In the genomic region with DNA sequence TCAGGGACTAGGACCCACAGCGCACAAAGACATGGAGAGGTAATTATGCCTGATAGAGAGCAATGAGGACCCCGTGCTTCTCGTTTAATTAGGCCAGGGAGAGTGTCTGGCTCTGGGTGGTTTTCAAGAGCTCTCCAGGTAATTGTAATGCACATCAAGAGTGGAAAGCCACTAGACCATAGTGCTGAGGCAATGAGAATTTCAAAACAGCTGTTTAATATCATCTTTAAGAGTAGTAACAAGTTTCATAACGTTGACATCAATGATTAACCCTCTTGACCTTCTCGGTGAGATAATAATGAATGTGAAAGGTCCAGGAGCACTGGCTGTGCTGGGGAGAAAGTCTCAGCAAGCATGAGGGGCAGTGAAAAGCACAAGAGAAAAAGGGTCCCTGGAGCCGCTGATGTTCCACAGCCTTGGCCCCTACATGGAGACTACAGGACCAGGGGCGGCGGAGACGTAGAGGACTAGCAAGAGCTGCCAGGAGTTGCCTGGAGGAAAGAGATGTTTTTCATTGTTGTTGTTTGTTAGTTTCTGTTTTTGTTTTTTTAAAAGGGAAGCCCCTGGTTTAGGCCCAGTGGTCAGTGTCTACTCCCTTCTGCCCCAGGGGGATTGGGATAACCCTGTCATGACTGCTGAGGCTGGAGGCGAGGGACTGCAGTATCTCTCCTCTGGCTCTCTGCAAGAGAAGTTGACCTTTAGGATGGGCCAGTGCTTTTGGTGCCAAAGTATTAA, we compare ENCODE assay signal across 14 cellular contexts. TPM values are rescaled to one million over a fixed set of nuclear protein-coding genes. Genes with fewer than 3 reads are reported as not detected.
A peak's percentile ranks its signal among the peaks of the same experiment; 100 is the strongest.
DNase-seq lines count a peak whose midpoint lies in the region; ATAC-seq and TF ChIP-seq lines count a peak whose summit lies in the region.
"Had no signal": no experiment of that assay in that cellular context is flagged by ENCODE, and none has a peak within 500 bp of the region (broad histone marks: within the 10 kb centered on the region; RNA-seq: fewer than 3 reads in every experiment).

No MANE protein-coding gene starts in this region.

- no peak for DNase-seq in stimulated activated naive CD8-positive, alpha-beta T cell treated with anti-CD3 and anti-CD28 coated beads, Interleukin-15, amount 100 ng/mL, for 72 hours
- DNase-seq in fibroblast of villous mesenchyme (ENCODE audit: low read depth), result peak; percentile 21
- DNase-seq in endothelial cell (ENCODE audit: low spot score), result no peak
- DNase-seq in endodermal cell, result no peak
- no peak for DNase-seq in NCI-H226
- DNase-seq: activated CD4-positive, alpha-beta T cell treated with anti-CD3 and anti-CD28 coated beads, Interleukin-2, amount 50 U/mL, for 4 hours; activated gamma-delta T cell treated with Interleukin-2 at 50 U/mL for 16 hours; MM.1S had no signal

- ATAC-seq in stimulated activated naive CD8-positive, alpha-beta T cell treated with anti-CD3 and anti-CD28 coated beads, Interleukin-15, amount 100 ng/mL, for 72 hours, result no peak
- ATAC-seq in HG03571 (IDR thresholded peaks at IDR 0.05; ENCODE audit: unreplicated experiment) (peak; percentile 45), HG02970 (IDR thresholded peaks at IDR 0.05; ENCODE audit: low FRiP score, unreplicated experiment) (no peak)

- H3K4me1 ChIP-seq in endodermal cell (ENCODE audit: control insufficient read depth, insufficient read depth, low read length), result no peaks in the 10 kb centered on the region
- H3K4me1 ChIP-seq: suprapubic skin had no signal

- H3K27ac Mint-ChIP-seq in stimulated activated naive CD8-positive, alpha-beta T cell treated with anti-CD3 and anti-CD28 coated beads, Interleukin-15, Interleukin-2, amounts not matched to agents 100 ng/mL and 50 ng/mL, for 24 hours, result peak overlapping the region; percentile 33
- H3K27ac Mint-ChIP-seq in stimulated activated naive CD8-positive, alpha-beta T cell treated with anti-CD3 and anti-CD28 coated beads, Interleukin-15, amount 100 ng/mL, for 72 hours, result no peak overlapping the region
- no peak overlapping the region for H3K27ac Mint-ChIP-seq in endothelial cell (ENCODE audit: unreplicated experiment)
- no peak overlapping the region for H3K27ac Mint-ChIP-seq in endodermal cell
- H3K27ac Mint-ChIP-seq: T-helper 1 cell treated with Interleukin-12 subunit alpha and Interleukin-12 subunit beta and Interleukin-4 antibody, amounts not matched to agents 30 μg/mL and 1 μg/mL, for 36 hours had no signal

- no peak overlapping the region for H3K9ac ChIP-seq in endodermal cell (ENCODE audit: extremely low read depth, low read length, poor library complexity, severe bottlenecking)

- no peak overlapping the region for H3K4me3 Mint-ChIP-seq in stimulated activated naive CD8-positive, alpha-beta T cell treated with anti-CD3 and anti-CD28 coated beads, Interleukin-15, Interleukin-2, amounts not matched to agents 100 ng/mL and 50 ng/mL, for 24 hours
- no peak overlapping the region for H3K4me3 Mint-ChIP-seq in stimulated activated naive CD8-positive, alpha-beta T cell treated with anti-CD3 and anti-CD28 coated beads, Interleukin-15, amount 100 ng/mL, for 72 hours
- H3K4me3 Mint-ChIP-seq in endothelial cell (ENCODE audit: unreplicated experiment) (no peak overlapping the region), endodermal cell (no peak overlapping the region)
- H3K4me3 Mint-ChIP-seq: T-helper 1 cell treated with Interleukin-12 subunit alpha and Interleukin-12 subunit beta and Interleukin-4 antibody, amounts not matched to agents 30 μg/mL and 1 μg/mL, for 36 hours had no signal

- H3K36me3 Mint-ChIP-seq in stimulated activated naive CD8-positive, alpha-beta T cell treated with anti-CD3 and anti-CD28 coated beads, Interleukin-15, Interleukin-2, amounts not matched to agents 100 ng/mL and 50 ng/mL, for 24 hours (ENCODE audit: low read depth), result no peaks in the 10 kb centered on the region
- H3K36me3 Mint-ChIP-seq in endothelial cell (ENCODE audit: low read depth, unreplicated experiment) (no peaks in the 10 kb centered on the region), endodermal cell (ENCODE audit: low read depth) (no peaks in the 10 kb centered on the region)

- no peaks in the 10 kb centered on the region for H3K9me3 ChIP-seq in endodermal cell (ENCODE audit: control insufficient read depth, low read length)
- H3K9me3 ChIP-seq: esophagus muscularis mucosa, suprapubic skin had no signal

- H3K4me3 ChIP-seq in fibroblast of villous mesenchyme (ENCODE audit: low read depth, low read length) (no peak overlapping the region), endodermal cell (ENCODE audit: low read length) (no peak overlapping the region)
- H3K4me3 ChIP-seq: esophagus muscularis mucosa, suprapubic skin had no signal

- no peaks in the 10 kb centered on the region for H3K27me3 ChIP-seq in endodermal cell (ENCODE audit: control insufficient read depth, insufficient read depth, low read length, poor library complexity, severe bottlenecking)
- H3K27me3 ChIP-seq: esophagus muscularis mucosa, suprapubic skin had no signal

- no peaks in the 10 kb centered on the region for H3K27me3 Mint-ChIP-seq in stimulated activated naive CD8-positive, alpha-beta T cell treated with anti-CD3 and anti-CD28 coated beads, Interleukin-15, Interleukin-2, amounts not matched to agents 100 ng/mL and 50 ng/mL, for 24 hours
- no peaks in the 10 kb centered on the region for H3K27me3 Mint-ChIP-seq in stimulated activated naive CD8-positive, alpha-beta T cell treated with anti-CD3 and anti-CD28 coated beads, Interleukin-15, amount 100 ng/mL, for 72 hours
- no peaks in the 10 kb centered on the region for H3K27me3 Mint-ChIP-seq in endothelial cell (ENCODE audit: unreplicated experiment)
- H3K27me3 Mint-ChIP-seq in endodermal cell (ENCODE audit: insufficient read depth), result no peaks in the 10 kb centered on the region

- WGBS in endodermal cell (ENCODE audit: insufficient coverage in 1 of 2, insufficient read length in 1 of 2), 2 experiments, result 96 to 100% methylated on average over 1 to 10 of the region's 10 CpGs

- no peak overlapping the region for H3K27ac ChIP-seq in endodermal cell (ENCODE audit: low read depth, low read length)
- H3K27ac ChIP-seq: esophagus muscularis mucosa, suprapubic skin had no signal

- H3K36me3 ChIP-seq in endodermal cell (ENCODE audit: control insufficient read depth, insufficient read depth, low read length), result no peaks in the 10 kb centered on the region
- H3K36me3 ChIP-seq: esophagus muscularis mucosa, suprapubic skin had no signal

- TF ChIP-seq CTCF in fibroblast of villous mesenchyme (IDR thresholded peaks at IDR 0.05; ENCODE audit: insufficient read depth, low read depth, low read length) (no peak), endothelial cell (IDR thresholded peaks at IDR 0.05; ENCODE audit: unreplicated experiment) (no peak), endodermal cell (conservative IDR thresholded peaks at IDR 0.05) (no peak)

- no peaks in the 10 kb centered on the region for H3K9me3 Mint-ChIP-seq in stimulated activated naive CD8-positive, alpha-beta T cell treated with anti-CD3 and anti-CD28 coated beads, Interleukin-15, Interleukin-2, amounts not matched to agents 100 ng/mL and 50 ng/mL, for 24 hours
- no peaks in the 10 kb centered on the region for H3K9me3 Mint-ChIP-seq in stimulated activated naive CD8-positive, alpha-beta T cell treated with anti-CD3 and anti-CD28 coated beads, Interleukin-15, amount 100 ng/mL, for 72 hours
- H3K9me3 Mint-ChIP-seq in endothelial cell (ENCODE audit: unreplicated experiment) (no peaks in the 10 kb centered on the region), endodermal cell (peaks cover 45% of the 10 kb centered on the region)
- H3K9me3 Mint-ChIP-seq: T-helper 1 cell treated with Interleukin-12 subunit alpha and Interleukin-12 subunit beta and Interleukin-4 antibody, amounts not matched to agents 30 μg/mL and 1 μg/mL, for 36 hours had no signal

- H3K4me1 Mint-ChIP-seq in stimulated activated naive CD8-positive, alpha-beta T cell treated with anti-CD3 and anti-CD28 coated beads, Interleukin-15, Interleukin-2, amounts not matched to agents 100 ng/mL and 50 ng/mL, for 24 hours (ENCODE audit: low read depth), result peaks cover 16% of the 10 kb centered on the region
- peaks cover 29% of the 10 kb centered on the region for H3K4me1 Mint-ChIP-seq in stimulated activated naive CD8-positive, alpha-beta T cell treated with anti-CD3 and anti-CD28 coated beads, Interleukin-15, amount 100 ng/mL, for 72 hours
- H3K4me1 Mint-ChIP-seq in endothelial cell (ENCODE audit: unreplicated experiment) (no peaks in the 10 kb centered on the region), endodermal cell (peaks cover 5% of the 10 kb centered on the region)

RNA-seq across cellular contexts. Expression of gene CXCR3, which starts 14.8 kb away (rescaled TPM):
- total RNA-seq in fibroblast of villous mesenchyme (not detected in 2 replicates), endothelial cell (ENCODE audit: unreplicated experiment) (0.54 TPM), endodermal cell (not detected)
- not detected for polyA plus RNA-seq in endodermal cell (2013, experiment 1 of 2)
- not detected for polyA plus RNA-seq in endodermal cell (2013, experiment 2 of 2)

RNA-seq across cellular contexts. Expression of gene GCNA, which starts 54.9 kb away (rescaled TPM):
- total RNA-seq in fibroblast of villous mesenchyme (1.6 and 2.6 TPM in 2 replicates), endothelial cell (ENCODE audit: unreplicated experiment) (3.0 TPM), endodermal cell (1 to 10 TPM; 2.1 to 2.3 TPM)
- polyA plus RNA-seq in endodermal cell (2013, experiment 1 of 2), result 1.0 TPM
- 0.91 TPM for polyA plus RNA-seq in endodermal cell (2013, experiment 2 of 2)
